16 cellular contexts compared by ENCODE assay signal in the genomic region with DNA sequence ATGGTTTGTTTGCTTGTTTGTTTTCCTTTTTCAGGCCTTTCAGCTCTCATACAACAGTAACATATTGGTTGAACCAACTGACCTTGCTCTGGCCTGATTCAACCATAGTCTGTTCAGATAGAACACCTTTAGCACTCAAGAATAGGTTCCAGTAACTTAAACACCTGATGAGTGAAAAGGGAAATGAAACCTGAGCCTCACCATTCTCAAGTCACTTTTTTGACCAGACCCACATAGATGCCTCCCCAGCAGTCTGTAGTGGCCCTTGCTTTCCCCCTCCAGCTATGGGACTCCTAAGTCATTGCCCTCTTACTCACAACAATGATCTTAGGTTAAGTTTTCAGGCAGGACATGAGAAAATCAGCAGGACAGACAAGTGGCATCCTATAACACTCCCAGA.
DNase-seq lines count a peak whose midpoint lies in the region; ATAC-seq lines count a peak whose summit lies in the region.
"Had no signal": no experiment of that assay in that cellular context is flagged by ENCODE, and none has a peak within 500 bp of the region (broad histone marks: within the 10 kb centered on the region; RNA-seq: fewer than 3 reads in every experiment).

No MANE protein-coding gene starts in this region.

- no peak overlapping the region for H3K4me2 ChIP-seq in Karpas-422 (ENCODE audit: low read depth, low read length, poor library complexity, severe bottlenecking)

- no peaks in the 10 kb centered on the region for H3K9me2 ChIP-seq in Karpas-422 (replicated peaks; ENCODE audit: insufficient read depth, low read length)

- H2AFZ ChIP-seq in Karpas-422 (ENCODE audit: low read length) = no peak overlapping the region

- ATAC-seq in GM18502 (IDR thresholded peaks at IDR 0.05; ENCODE audit: poor library complexity, unreplicated experiment) = peak; percentile 87
- ATAC-seq in GM19452 (IDR thresholded peaks at IDR 0.05; ENCODE audit: unreplicated experiment) = peak; percentile 72
- ATAC-seq in HG02870 (IDR thresholded peaks at IDR 0.05; ENCODE audit: unreplicated experiment) = peak; percentile 76
- no peak for ATAC-seq in HG02884 (IDR thresholded peaks at IDR 0.05; ENCODE audit: unreplicated experiment)
- ATAC-seq: activated T-cell treated with anti-CD3 and anti-CD28 coated beads, Interleukin-2, amount 50 U/mL, for 72 hours; Panc1; psoas muscle; stimulated activated naive CD8-positive, alpha-beta T cell treated with anti-CD3 and anti-CD28 coated beads, Interleukin-15, Interleukin-2, amounts not matched to agents 100 U/mL and 50 U/mL, for 24 hours had no signal

- no peaks in the 10 kb centered on the region for H3K36me3 ChIP-seq in Karpas-422 (ENCODE audit: insufficient read depth, low read length)

- no peaks in the 10 kb centered on the region for H3K27me3 ChIP-seq in Karpas-422 (ENCODE audit: low read length)

- no peaks in the 10 kb centered on the region for H3K9me3 ChIP-seq in Karpas-422 (ENCODE audit: low read length)
- H3K9me3 ChIP-seq: mucosa of descending colon, psoas muscle had no signal

- no peaks in the 10 kb centered on the region for H3K4me1 ChIP-seq in Karpas-422 (ENCODE audit: low read length)
- H3K4me1 ChIP-seq: psoas muscle had no signal

- H3K27ac ChIP-seq in Karpas-422 (ENCODE audit: low read length) = no peak overlapping the region
- H3K27ac ChIP-seq: psoas muscle had no signal

- no peaks in the 10 kb centered on the region for H3K79me2 ChIP-seq in Karpas-422 (ENCODE audit: low read length)

- no peak overlapping the region for H3K4me3 ChIP-seq in Karpas-422 (ENCODE audit: low read length)
- H3K4me3 ChIP-seq: mucosa of descending colon, psoas muscle had no signal

- DNase-seq in Karpas-422 (peak; percentile 50), COR-L47 (lab: John Stamatoyannopoulos, UW) (no peak), cerebellar nuclear complex (lab: John Stamatoyannopoulos, UW) (no peak)
- DNase-seq in activated CD4-positive, alpha-beta T cell treated with anti-CD3 and anti-CD28 coated beads, Interleukin-2, amount 50 U/mL, for 4 hours = no peak
- DNase-seq: activated T-cell treated with anti-CD3 and anti-CD28 coated beads, Interleukin-2, amount 50 U/mL, for 72 hours; DMS153; H9; psoas muscle; stimulated activated CD4-positive, alpha-beta T cell treated with anti-CD3 and anti-CD28 coated beads, Interleukin-4, amount 100 ng/mL, for 24 hours; stimulated activated naive CD8-positive, alpha-beta T cell treated with anti-CD3 and anti-CD28 coated beads, Interleukin-15, Interleukin-2, amounts not matched to agents 100 U/mL and 50 U/mL, for 24 hours had no signal

- no peak overlapping the region for H3K9ac ChIP-seq in Karpas-422 (ENCODE audit: low read length)

- no peaks in the 10 kb centered on the region for H4K20me1 ChIP-seq in Karpas-422 (ENCODE audit: insufficient read depth, low read depth, low read length)
